ENCODE assay signal across 15 cellular contexts in genomic region chr2:231683292-231683898, GRCh38. TPM values are rescaled to one million over a fixed set of nuclear protein-coding genes. Genes with fewer than 3 reads are reported as not detected.
DNase-seq lines count a peak whose midpoint lies in the region; ATAC-seq and TF ChIP-seq lines count a peak whose summit lies in the region.
"Had no signal": no experiment of that assay in that cellular context is flagged by ENCODE, and none has a peak within 500 bp of the region (broad histone marks: within the 10 kb centered on the region; RNA-seq: fewer than 3 reads in every experiment).

No MANE protein-coding gene starts in this region.

- ATAC-seq in GM21576 (IDR thresholded peaks at IDR 0.05; ENCODE audit: unreplicated experiment), result no peak
- no peak for ATAC-seq in activated naive CD4-positive, alpha-beta T cell treated with anti-CD3 and anti-CD28 coated beads, Interleukin-2, amount 50 U/mL, for 72 hours
- ATAC-seq: activated CD8-positive, alpha-beta T cell treated with anti-CD3 and anti-CD28 coated beads, Interleukin-2, amount 10 ng/mL, durations not matched to agents 7 days and 5 days; K562; left lobe of liver had no signal

- H3K36me3 Mint-ChIP-seq in activated naive CD4-positive, alpha-beta T cell treated with anti-CD3 and anti-CD28 coated beads, Interleukin-2, amount 50 U/mL, for 72 hours, result peaks cover 5% of the 10 kb centered on the region in 2 donors

- peaks cover 23 to 43% (median 31%) of the 10 kb centered on the region in 4 donors for H3K4me1 ChIP-seq in stomach

- peak overlapping the region; percentile 42 to 100 (median 98) for H3K27ac ChIP-seq in dorsolateral prefrontal cortex
- peak overlapping the region in 3 of 5 donors; percentile 49 to 95 (median 94) for H3K27ac ChIP-seq in stomach

- DNase-seq in NCI-H2107 treated with DMSO at 0.1 percent for 48 hours (lab: John Stamatoyannopoulos, UW; ENCODE audit: unreplicated experiment) (peak; percentile 33), NCI-H2107 (lab: John Stamatoyannopoulos, UW) (no peak), NCI-H2081 (lab: John Stamatoyannopoulos, UW) (peak; percentile 78 to 87), dorsolateral prefrontal cortex (peak in 6 of 10 donors; percentile 49 to 74 (median 54)), stomach (no peak), NCI-H1048 (lab: John Stamatoyannopoulos, UW) (no peak)
- DNase-seq in activated naive CD4-positive, alpha-beta T cell treated with anti-CD3 and anti-CD28 coated beads, Interleukin-2, amount 50 U/mL, for 72 hours (ENCODE audit: low spot score in 2 of 2), result no peak
- DNase-seq: activated CD8-positive, alpha-beta T cell treated with anti-CD3 and anti-CD28 coated beads, Interleukin-2, amount 10 ng/mL, durations not matched to agents 7 days and 5 days; NCI-H226 had no signal

- TF ChIP-seq POLR2A in stomach (IDR thresholded peaks at IDR 0.05), result no peak

- TF ChIP-seq CTCF in dorsolateral prefrontal cortex (IDR thresholded peaks at IDR 0.05 in 54 of 56, conservative IDR thresholded peaks at IDR 0.05 in 2 of 56; ENCODE audit: low read depth in 1 of 56, partially characterized antibody in 56 of 56) (no peak), stomach (IDR thresholded peaks at IDR 0.05) (no peak)

- H3K27me3 ChIP-seq in dorsolateral prefrontal cortex, result no peaks in the 10 kb centered on the region
- no peaks in the 10 kb centered on the region for H3K27me3 ChIP-seq in stomach
- H3K27me3 ChIP-seq: tibial nerve had no signal

- no peaks in the 10 kb centered on the region for H3K9me3 ChIP-seq in stomach
- H3K9me3 ChIP-seq: tibial nerve had no signal

- H3K36me3 ChIP-seq in stomach, result no peaks in the 10 kb centered on the region
- H3K36me3 ChIP-seq: tibial nerve had no signal

- no peaks in the 10 kb centered on the region for H3K9me3 Mint-ChIP-seq in activated naive CD4-positive, alpha-beta T cell treated with anti-CD3 and anti-CD28 coated beads, Interleukin-2, amount 50 U/mL, for 72 hours
- H3K9me3 Mint-ChIP-seq: neural crest cell had no signal

- no peak for TF ChIP-seq EP300 in stomach (IDR thresholded peaks at IDR 0.05)

- H3K4me3 ChIP-seq in dorsolateral prefrontal cortex (peak overlapping the region in 56 of 59 donors; percentile 11 to 74 (median 60)), stomach (no peak overlapping the region)
- H3K4me3 ChIP-seq: K562, smooth muscle cell, tibial nerve had no signal

- intact Hi-C loops in dorsolateral prefrontal cortex (cut with DNase I) (loop anchor here in 1 of 2 donors (5.0 kb wide), 1 partner anchor 71 kb away; no protein-coding TSS in a partner anchor), stomach (cut with DNase I; ENCODE audit: low total_unique reads) (no loop called here)

- no peak overlapping the region for H3K27ac Mint-ChIP-seq in activated naive CD4-positive, alpha-beta T cell treated with anti-CD3 and anti-CD28 coated beads, Interleukin-2, amount 50 U/mL, for 72 hours
- H3K27ac Mint-ChIP-seq: activated CD8-positive, alpha-beta T cell treated with anti-CD3 and anti-CD28 coated beads, Interleukin-2, amount 10 ng/mL, durations not matched to agents 7 days and 5 days had no signal

- WGBS in stomach, 5 donors, result 61 to 84% (median 67%) methylated on average over 5 to 6 of the region's 6 CpGs

RNA-seq across cellular contexts. Expression of gene PTMA, which starts 24.9 kb away (rescaled TPM):
- total RNA-seq in dorsolateral prefrontal cortex (1,000 to 10,000 TPM in 1 of 120 experiments, 100 to 1,000 TPM in 119; 326 to 1,103 (median 509) TPM), stomach (1,000 to 10,000 TPM in 1 of 5 donors, 100 to 1,000 TPM in 4; 244 to 1,175 (median 701) TPM)
- 1,000 to 10,000 TPM; 1,451 to 2,006 (median 1,527) TPM for polyA plus RNA-seq in stomach
- 1,000 to 10,000 TPM; 1,703 to 2,175 TPM for total RNA-seq in activated naive CD4-positive, alpha-beta T cell treated with anti-CD3 and anti-CD28 coated beads, Interleukin-2, amount 50 U/mL, for 72 hours

Comparison
In these comparisons a context has a peak if more than half of its experiments do, and no peak if none do; other contexts are left out.
1. DNase-seq: peak in NCI-H2107 treated with DMSO at 0.1 percent for 48 hours (single experiment), NCI-H2081 (2 of 2) and dorsolateral prefrontal cortex (6 of 10); none in NCI-H2107 (single experiment), stomach (single experiment), NCI-H1048 (single experiment) and activated naive CD4-positive, alpha-beta T cell treated with anti-CD3 and anti-CD28 coated beads, Interleukin-2, amount 50 U/mL, for 72 hours (0 of 2).
2. H3K4me3 ChIP-seq: peak in dorsolateral prefrontal cortex (56 of 59); none in stomach (0 of 4).